ENCODE assay signal across 25 cellular contexts in genomic region chr13:31436478-31436877, GRCh38.
"Had no signal": no experiment of that assay in that cellular context is flagged by ENCODE, and none has a peak within 500 bp of the region (broad histone marks: within the 10 kb centered on the region; RNA-seq: fewer than 3 reads in every experiment).

No MANE protein-coding gene starts in this region.

- ATAC-seq: activated CD8-positive, alpha-beta T cell treated with anti-CD3 and anti-CD28 coated beads, Interleukin-2, amount 10 ng/mL, durations not matched to agents 7 days and 5 days; activated naive CD4-positive, alpha-beta T cell treated with anti-CD3 and anti-CD28 coated beads, Interleukin-2, amount 50 U/mL, for 72 hours; gastroesophageal sphincter; left ventricle myocardium superior; pancreas; right lobe of liver; stimulated activated effector memory CD8-positive, alpha-beta T cell treated with anti-CD3 and anti-CD28 coated beads, Interleukin-12 subunit alpha, Interleukin-12 subunit beta, amount 100 ng/mL, for 72 hours; stimulated activated naive CD8-positive, alpha-beta T cell treated with anti-CD3 and anti-CD28 coated beads, Interleukin-15, amount 100 ng/mL, for 72 hours had no signal

- H3K36me3 Mint-ChIP-seq: activated naive CD4-positive, alpha-beta T cell treated with anti-CD3 and anti-CD28 coated beads, Interleukin-2, amount 50 U/mL, for 72 hours; stimulated activated effector memory CD8-positive, alpha-beta T cell treated with anti-CD3 and anti-CD28 coated beads, Interleukin-12 subunit alpha, Interleukin-12 subunit beta, amount 100 ng/mL, for 72 hours had no signal

- FAIRE-seq: bronchial epithelial cell, keratinocyte, pancreas, small intestine, TTC549 had no signal

- H3K27ac ChIP-seq: ascending aorta, epithelial cell of prostate, gastroesophageal sphincter, pancreas, right lobe of liver, tibial artery had no signal

- H3K4me3 ChIP-seq: ascending aorta, gastroesophageal sphincter, pancreas, right lobe of liver, tibial artery had no signal

- H3K4me1 Mint-ChIP-seq: stimulated activated effector memory CD8-positive, alpha-beta T cell treated with anti-CD3 and anti-CD28 coated beads, Interleukin-12 subunit alpha, Interleukin-12 subunit beta, amount 100 ng/mL, for 72 hours; stimulated activated naive CD8-positive, alpha-beta T cell treated with anti-CD3 and anti-CD28 coated beads, Interleukin-15, amount 100 ng/mL, for 72 hours had no signal

- H3K9me3 Mint-ChIP-seq: activated naive CD4-positive, alpha-beta T cell treated with anti-CD3 and anti-CD28 coated beads, Interleukin-2, amount 50 U/mL, for 72 hours; stimulated activated effector memory CD8-positive, alpha-beta T cell treated with anti-CD3 and anti-CD28 coated beads, Interleukin-12 subunit alpha, Interleukin-12 subunit beta, amount 100 ng/mL, for 72 hours; stimulated activated naive CD8-positive, alpha-beta T cell treated with anti-CD3 and anti-CD28 coated beads, Interleukin-15, amount 100 ng/mL, for 72 hours had no signal

- H3K36me3 ChIP-seq: ascending aorta, gastroesophageal sphincter, pancreas, right lobe of liver, tibial artery had no signal

- H3K27me3 ChIP-seq: ascending aorta, gastroesophageal sphincter, right lobe of liver, tibial artery had no signal

- H3K9me3 ChIP-seq: ascending aorta, gastroesophageal sphincter, pancreas, right lobe of liver, tibial artery had no signal

- DNase-seq: activated CD4-positive, alpha-beta T cell treated with anti-CD3 and anti-CD28 coated beads for 1 hour; activated CD4-positive, alpha-beta T cell treated with anti-CD3 and anti-CD28 coated beads, Interleukin-2, amount 50 U/mL, for 1 hour; activated CD8-positive, alpha-beta T cell treated with anti-CD3 and anti-CD28 coated beads, Interleukin-2, amount 10 ng/mL, durations not matched to agents 7 days and 5 days; activated gamma-delta T cell treated with Interleukin-2 at 50 U/mL for 16 hours; activated T-cell treated with anti-CD3 and anti-CD28 coated beads, Interleukin-2, amount 50 U/mL, for 1 hour; cerebellar nuclear complex; head of caudate nucleus; left ventricle myocardium superior; mammary epithelial cell; midbrain; pancreas; right lobe of liver; small intestine; stimulated activated CD4-positive, alpha-beta T cell treated with anti-CD3 and anti-CD28 coated beads, Interleukin-2, amount 100 ng/mL, for 24 hours; stimulated activated naive CD8-positive, alpha-beta T cell treated with anti-CD3 and anti-CD28 coated beads, Interleukin-15, amount 100 ng/mL, for 72 hours; tibial artery had no signal

- H3K27ac Mint-ChIP-seq: activated CD8-positive, alpha-beta T cell treated with anti-CD3 and anti-CD28 coated beads, Interleukin-2, amount 10 ng/mL, durations not matched to agents 7 days and 5 days; activated naive CD4-positive, alpha-beta T cell treated with anti-CD3 and anti-CD28 coated beads, Interleukin-2, amount 50 U/mL, for 72 hours; stimulated activated effector memory CD8-positive, alpha-beta T cell treated with anti-CD3 and anti-CD28 coated beads, Interleukin-12 subunit alpha, Interleukin-12 subunit beta, amount 100 ng/mL, for 72 hours; stimulated activated naive CD8-positive, alpha-beta T cell treated with anti-CD3 and anti-CD28 coated beads, Interleukin-15, amount 100 ng/mL, for 72 hours had no signal

- H3K4me1 ChIP-seq: ascending aorta, gastroesophageal sphincter, pancreas, right lobe of liver had no signal

- H3K4me3 Mint-ChIP-seq: activated CD8-positive, alpha-beta T cell treated with anti-CD3 and anti-CD28 coated beads, Interleukin-2, amount 10 ng/mL, durations not matched to agents 7 days and 5 days; nephron; stimulated activated effector memory CD8-positive, alpha-beta T cell treated with anti-CD3 and anti-CD28 coated beads, Interleukin-12 subunit alpha, Interleukin-12 subunit beta, amount 100 ng/mL, for 72 hours; stimulated activated naive CD8-positive, alpha-beta T cell treated with anti-CD3 and anti-CD28 coated beads, Interleukin-15, amount 100 ng/mL, for 72 hours had no signal
